ENCODE assay signal across 15 cellular contexts in the genomic region with DNA sequence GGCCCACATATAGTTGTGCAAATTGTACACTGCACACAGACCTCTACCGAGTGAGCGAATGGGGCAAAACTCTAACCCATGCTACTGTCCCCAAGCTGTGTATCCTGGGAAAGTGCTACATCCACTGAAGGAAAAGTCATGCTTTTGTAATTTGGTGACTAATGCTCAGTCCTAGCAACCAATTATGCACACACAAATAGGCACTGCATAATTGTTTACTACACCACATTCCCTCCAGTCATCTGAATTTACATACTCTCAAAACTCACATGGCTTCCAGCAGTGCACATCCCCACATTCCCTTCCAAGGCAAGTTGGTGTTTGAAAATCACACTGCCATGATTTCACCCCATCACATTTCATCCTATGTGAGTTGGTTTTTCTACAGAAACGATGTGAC.
DNase-seq lines count a peak whose midpoint lies in the region; ATAC-seq and TF ChIP-seq lines count a peak whose summit lies in the region.
"Had no signal": no experiment of that assay in that cellular context is flagged by ENCODE, and none has a peak within 500 bp of the region (broad histone marks: within the 10 kb centered on the region; RNA-seq: fewer than 3 reads in every experiment).

No MANE protein-coding gene starts in this region.

- H3K4me3 ChIP-seq in PC-3 (ENCODE audit: low read length), result no peak overlapping the region
- H3K4me3 ChIP-seq in osteoblast (ENCODE audit: insufficient read depth, low read length), result no peak overlapping the region
- H3K4me3 ChIP-seq in ascending aorta, result no peak overlapping the region
- H3K4me3 ChIP-seq: heart left ventricle had no signal

- DNase-seq in COLO829 (ENCODE audit: low spot score) (peak; percentile 27), PC-3 (peak; percentile 56), dermis blood vessel endothelial cell (peak; percentile 7), osteoblast (ENCODE audit: insufficient read length, low spot score, missing footprints) (peak; percentile 80), ascending aorta (ENCODE audit: low spot score in 2 of 2) (no peak)
- DNase-seq in activated CD4-positive, alpha-beta T cell treated with anti-CD3 and anti-CD28 coated beads, Interleukin-2, amount 50 U/mL, for 1 hour, result no peak
- no peak for DNase-seq in activated CD8-positive, alpha-beta memory T cell treated with anti-CD3 and anti-CD28 coated beads for 24 hours
- DNase-seq: activated CD4-positive, alpha-beta T cell treated with anti-CD3 and anti-CD28 coated beads for 48 hours; CD4-positive, alpha-beta memory T cell; GOT3; heart left ventricle; NCI-H187 treated with DMSO at 0.1 percent for 48 hours; T-cell had no signal

- TF ChIP-seq CTCF in PC-3 (conservative IDR thresholded peaks at IDR 0.05; ENCODE audit: low read depth, low read length), result no peak
- no peak for TF ChIP-seq CTCF in osteoblast (IDR thresholded peaks at IDR 0.05; ENCODE audit: extremely low read depth, low read depth, low read length)
- TF ChIP-seq CTCF in ascending aorta (IDR thresholded peaks at IDR 0.05), result no peak

- no peak overlapping the region for H3K4me2 ChIP-seq in PC-3 (ENCODE audit: low read length)
- no peak overlapping the region for H3K4me2 ChIP-seq in osteoblast (ENCODE audit: insufficient read depth, low read length)

- peaks cover 15% of the 10 kb centered on the region for H3K4me1 ChIP-seq in PC-3 (ENCODE audit: insufficient read depth, low read length)
- peaks cover 14% of the 10 kb centered on the region for H3K4me1 ChIP-seq in osteoblast (ENCODE audit: insufficient read depth, low read length)
- H3K4me1 ChIP-seq in ascending aorta, result no peaks in the 10 kb centered on the region

- H2AFZ ChIP-seq in PC-3 (ENCODE audit: low read length) (no peak overlapping the region), osteoblast (ENCODE audit: low read length) (no peak overlapping the region)

- H4K20me1 ChIP-seq in PC-3 (ENCODE audit: low read length) (no peaks in the 10 kb centered on the region), osteoblast (ENCODE audit: insufficient read depth, low read length) (no peaks in the 10 kb centered on the region)

- intact Hi-C loops in PC-3 (cut with micrococcal nuclease) (no loop called here), ascending aorta (cut with DNase I) (no loop called here)

- CTCF ChIA-PET in PC-3 (lab: Charles Lee), result no interaction called here

- H3K27me3 ChIP-seq in PC-3 (ENCODE audit: low read length) (no peaks in the 10 kb centered on the region), osteoblast (ENCODE audit: insufficient read depth, low read length) (no peaks in the 10 kb centered on the region), ascending aorta (no peaks in the 10 kb centered on the region)
- H3K27me3 ChIP-seq: heart left ventricle, neutrophil had no signal

- H3K9me3 ChIP-seq in PC-3 (ENCODE audit: low read length) (no peaks in the 10 kb centered on the region), osteoblast (ENCODE audit: low read depth, low read length) (no peaks in the 10 kb centered on the region), ascending aorta (no peaks in the 10 kb centered on the region)
- H3K9me3 ChIP-seq: heart left ventricle, neutrophil had no signal

- peak overlapping the region; percentile 17; the same call in 1 of the 2 replicates for H3K27ac ChIP-seq in PC-3 (ENCODE audit: low read length)
- H3K27ac ChIP-seq in osteoblast (ENCODE audit: low read depth, low read length), result no peak overlapping the region
- no peak overlapping the region for H3K27ac ChIP-seq in ascending aorta
- H3K27ac ChIP-seq: neutrophil had no signal

- POLR2A ChIA-PET in PC-3 (lab: Charles Lee; ENCODE audit: unreplicated experiment), result no interaction called here

- no peaks in the 10 kb centered on the region for H3K79me2 ChIP-seq in PC-3 (ENCODE audit: low read length)
- H3K79me2 ChIP-seq in osteoblast (ENCODE audit: insufficient read depth, low read length), result no peaks in the 10 kb centered on the region

- H3K9me2 ChIP-seq in PC-3 (replicated peaks; ENCODE audit: low read length), result 0 out of 2 replicates have a peak, but pooled peaks cover 5% of the 10 kb centered on the region

- no TSS peak for BruUV-seq in PC-3 (replicated peaks; lab: Mats Ljungman, UMichigan)

- no peaks in the 10 kb centered on the region for H3K36me3 ChIP-seq in PC-3 (ENCODE audit: low read depth, low read length)
- no peaks in the 10 kb centered on the region for H3K36me3 ChIP-seq in osteoblast (ENCODE audit: insufficient read depth, low read length)
- no peaks in the 10 kb centered on the region for H3K36me3 ChIP-seq in ascending aorta
- H3K36me3 ChIP-seq: heart left ventricle, neutrophil had no signal

- ATAC-seq in PC-3 (peak; percentile 76), HG02884 (IDR thresholded peaks at IDR 0.05; ENCODE audit: unreplicated experiment) (no peak)
- ATAC-seq: T-cell had no signal

- no peak overlapping the region for H3K9ac ChIP-seq in PC-3 (ENCODE audit: low read length)

- no peaks in the 10 kb centered on the region for H3F3A ChIP-seq in PC-3 (ENCODE audit: low read length, unreplicated experiment)

Comparison
In these comparisons a context has a peak if more than half of its experiments do, and no peak if none do; other contexts are left out.
1. DNase-seq: peak in COLO829 (single experiment), PC-3 (single experiment), dermis blood vessel endothelial cell (single experiment) and osteoblast (single experiment); none in ascending aorta (0 of 2), activated CD4-positive, alpha-beta T cell treated with anti-CD3 and anti-CD28 coated beads, Interleukin-2, amount 50 U/mL, for 1 hour (single experiment) and activated CD8-positive, alpha-beta memory T cell treated with anti-CD3 and anti-CD28 coated beads for 24 hours (single experiment).